In genomic region chr7:3259711-3260424, GRCh38 we compare ENCODE assay signal across 11 cellular contexts. TPM values are rescaled to one million over a fixed set of nuclear protein-coding genes. Genes with fewer than 3 reads are reported as not detected.
DNase-seq lines count a peak whose midpoint lies in the region; ATAC-seq and TF ChIP-seq lines count a peak whose summit lies in the region.
"Had no signal": no experiment of that assay in that cellular context is flagged by ENCODE, and none has a peak within 500 bp of the region (broad histone marks: within the 10 kb centered on the region; RNA-seq: fewer than 3 reads in every experiment).

No MANE protein-coding gene starts in this region.

- H3K4me3 ChIP-seq in BJ (ENCODE audit: low read depth, low read length) (peak overlapping the region; percentile 37), NB4 (ENCODE audit: low read depth, low read length) (peak overlapping the region; percentile 36), fibroblast of lung (replicated peaks in 1 of 4; ENCODE audit: control extremely low read depth in 1 of 4, insufficient read depth in 1 of 4, low read depth in 3 of 4, low read length in 4 of 4) (peak overlapping the region; percentile 45 to 60 (median 51)), osteoblast (ENCODE audit: insufficient read depth, low read length) (peak overlapping the region; percentile 78)

- POLR2A ChIA-PET in BJ (lab: Charles Lee): no interaction called here

- H3K27me3 ChIP-seq in BJ (ENCODE audit: control insufficient read depth, insufficient read depth, low read length) (no peaks in the 10 kb centered on the region), fibroblast of lung (ENCODE audit: control insufficient read depth, insufficient read depth, low read length) (peaks cover 2% of the 10 kb centered on the region), osteoblast (ENCODE audit: insufficient read depth, low read length) (no peaks in the 10 kb centered on the region)

- no peak for DNase-seq in BJ (ENCODE audit: low read depth)
- no peak for DNase-seq in NB4 (ENCODE audit: low read depth)
- peak; percentile 59 to 79 for DNase-seq in fibroblast of lung (ENCODE audit: low read depth in 2 of 2)
- DNase-seq in osteoblast (ENCODE audit: insufficient read length, low spot score, missing footprints): no peak
- no peak for DNase-seq in putamen (ENCODE audit: low spot score)
- no peak for DNase-seq in germinal center (ENCODE audit: low spot score)
- DNase-seq: EL had no signal

- H3K4me2 ChIP-seq in fibroblast of lung (ENCODE audit: extremely low read depth, insufficient read depth, low read length): peak overlapping the region; percentile 49
- peak overlapping the region; percentile 68 for H3K4me2 ChIP-seq in osteoblast (ENCODE audit: insufficient read depth, low read length)

- H3K36me3 ChIP-seq in BJ (ENCODE audit: control insufficient read depth, insufficient read depth, low read length) (no peaks in the 10 kb centered on the region), fibroblast of lung (ENCODE audit: control insufficient read depth, insufficient read depth, low read length) (no peaks in the 10 kb centered on the region), osteoblast (ENCODE audit: insufficient read depth, low read length) (no peaks in the 10 kb centered on the region)
- H3K36me3 ChIP-seq: neutrophil had no signal

- ATAC-seq in GM21360 (IDR thresholded peaks at IDR 0.05; ENCODE audit: unreplicated experiment) (no peak), GM19397 (IDR thresholded peaks at IDR 0.05; ENCODE audit: unreplicated experiment) (no peak)
- ATAC-seq: stimulated activated effector memory CD8-positive, alpha-beta T cell treated with anti-CD3 and anti-CD28 coated beads, Interleukin-12 subunit alpha, Interleukin-12 subunit beta, amount 100 ng/mL, for 72 hours had no signal

- H3K9me3 ChIP-seq in fibroblast of lung (ENCODE audit: control insufficient read depth, insufficient read depth, low read depth, low read length) (no peaks in the 10 kb centered on the region), osteoblast (ENCODE audit: low read depth, low read length) (no peaks in the 10 kb centered on the region)
- H3K9me3 ChIP-seq: neutrophil had no signal

- H3K27ac ChIP-seq in fibroblast of lung (ENCODE audit: insufficient read depth, low read length): peak overlapping the region; percentile 76
- peak overlapping the region; percentile 12 for H3K27ac ChIP-seq in osteoblast (ENCODE audit: low read depth, low read length)
- H3K27ac ChIP-seq: neutrophil had no signal

- H3K79me2 ChIP-seq in fibroblast of lung (ENCODE audit: control insufficient read depth, insufficient read depth, low read length): no peaks in the 10 kb centered on the region
- no peaks in the 10 kb centered on the region for H3K79me2 ChIP-seq in osteoblast (ENCODE audit: insufficient read depth, low read length)

- CTCF ChIA-PET in BJ (lab: Yijun Ruan, JAX): no interaction called here

- H4K20me1 ChIP-seq in fibroblast of lung (ENCODE audit: control insufficient read depth, extremely low read depth, insufficient read depth, low read length) (no peaks in the 10 kb centered on the region), osteoblast (ENCODE audit: insufficient read depth, low read length) (no peaks in the 10 kb centered on the region)

- TF ChIP-seq POLR2A in NB4 (IDR thresholded peaks at IDR 0.05; ENCODE audit: extremely low read depth, insufficient read length): no peak

- H2AFZ ChIP-seq in fibroblast of lung (ENCODE audit: low read length) (peak overlapping the region; percentile 88), osteoblast (ENCODE audit: low read length) (peak overlapping the region; percentile 92)

- H3K9ac ChIP-seq in fibroblast of lung (ENCODE audit: insufficient read depth, low read length): peak overlapping the region; percentile 55

- H3K4me1 ChIP-seq in fibroblast of lung (ENCODE audit: control insufficient read depth, extremely low read depth, insufficient read depth, low read length): no peaks in the 10 kb centered on the region
- no peaks in the 10 kb centered on the region for H3K4me1 ChIP-seq in osteoblast (ENCODE audit: insufficient read depth, low read length)

- TF ChIP-seq CTCF in BJ (IDR thresholded peaks at IDR 0.05; ENCODE audit: insufficient read depth, low read depth, low read length) (no peak), NB4 (IDR thresholded peaks at IDR 0.05; ENCODE audit: low read depth, low read length) (no peak), fibroblast of lung (conservative IDR thresholded peaks at IDR 0.05 in 1 of 2, IDR thresholded peaks at IDR 0.05 in 1 of 2; ENCODE audit: low read depth in 1 of 2, low read length in 2 of 2) (no peak), osteoblast (IDR thresholded peaks at IDR 0.05; ENCODE audit: extremely low read depth, low read depth, low read length) (no peak)

RNA-seq across cellular contexts. Expression of gene SDK1, which starts 41.2 kb away (rescaled TPM):
- polyA plus RNA-seq in BJ (2011; rRNA removed) (0.01 TPM in 2 replicates), fibroblast of lung (1.0 and 2.5 TPM in 2 replicates)
- not detected in 2 replicates for polyA minus RNA-seq in BJ (2011; rRNA and poly(A)+ RNA removed)
- total RNA-seq in fibroblast of lung (3.6 and 8.6 TPM in 2 replicates), osteoblast (under 0.01 and 0.36 TPM in 2 replicates)
- 2.2 and 4.1 TPM in 2 replicates for polyA plus RNA-seq in fibroblast of lung (2012)
- polyA minus RNA-seq in fibroblast of lung (ENCODE audit: low replicate concordance): 3.0 and 18.7 TPM in 2 replicates

Comparison
In these comparisons a context has a peak if more than half of its experiments do, and no peak if none do; other contexts are left out.
1. DNase-seq: peak in fibroblast of lung (2 of 2); none in BJ (single experiment), NB4 (single experiment), osteoblast (single experiment), putamen (single experiment) and germinal center (single experiment).
2. Peak in every context shown above with its lines, with median percentiles within 50 percentile points of each other: H3K4me3 ChIP-seq.